1 cellular context compared by ENCODE assay signal in genomic region chr17:77510133-77510796, GRCh38.
TF ChIP-seq lines count a peak whose summit lies in the region.

No MANE protein-coding gene starts in this region.

TF ChIP-seq in H1, 55 proteins besides CTCF, POLR2A, EP300 and RAD21:
- no peak for TF ChIP-seq SAP30 (IDR thresholded peaks at IDR 0.05; ENCODE audit: insufficient read depth, insufficient replicate concordance, low read length)
- TF ChIP-seq HDAC2 (IDR thresholded peaks at IDR 0.05; ENCODE audit: borderline replicate concordance in 1 of 2, low read depth in 2 of 2, low read length in 2 of 2): no peak
- no peak for TF ChIP-seq ATF2 (IDR thresholded peaks at IDR 0.05; ENCODE audit: low read length)
- TF ChIP-seq CHD2 (IDR thresholded peaks at IDR 0.05; ENCODE audit: low read length): no peak
- TF ChIP-seq ZNF274 (IDR thresholded peaks at IDR 0.05; ENCODE audit: borderline replicate concordance, extremely low read depth, low read length): no peak
- no peak for TF ChIP-seq TBP (IDR thresholded peaks at IDR 0.05; ENCODE audit: low read depth, low read length)
- TF ChIP-seq, protein P1, sequence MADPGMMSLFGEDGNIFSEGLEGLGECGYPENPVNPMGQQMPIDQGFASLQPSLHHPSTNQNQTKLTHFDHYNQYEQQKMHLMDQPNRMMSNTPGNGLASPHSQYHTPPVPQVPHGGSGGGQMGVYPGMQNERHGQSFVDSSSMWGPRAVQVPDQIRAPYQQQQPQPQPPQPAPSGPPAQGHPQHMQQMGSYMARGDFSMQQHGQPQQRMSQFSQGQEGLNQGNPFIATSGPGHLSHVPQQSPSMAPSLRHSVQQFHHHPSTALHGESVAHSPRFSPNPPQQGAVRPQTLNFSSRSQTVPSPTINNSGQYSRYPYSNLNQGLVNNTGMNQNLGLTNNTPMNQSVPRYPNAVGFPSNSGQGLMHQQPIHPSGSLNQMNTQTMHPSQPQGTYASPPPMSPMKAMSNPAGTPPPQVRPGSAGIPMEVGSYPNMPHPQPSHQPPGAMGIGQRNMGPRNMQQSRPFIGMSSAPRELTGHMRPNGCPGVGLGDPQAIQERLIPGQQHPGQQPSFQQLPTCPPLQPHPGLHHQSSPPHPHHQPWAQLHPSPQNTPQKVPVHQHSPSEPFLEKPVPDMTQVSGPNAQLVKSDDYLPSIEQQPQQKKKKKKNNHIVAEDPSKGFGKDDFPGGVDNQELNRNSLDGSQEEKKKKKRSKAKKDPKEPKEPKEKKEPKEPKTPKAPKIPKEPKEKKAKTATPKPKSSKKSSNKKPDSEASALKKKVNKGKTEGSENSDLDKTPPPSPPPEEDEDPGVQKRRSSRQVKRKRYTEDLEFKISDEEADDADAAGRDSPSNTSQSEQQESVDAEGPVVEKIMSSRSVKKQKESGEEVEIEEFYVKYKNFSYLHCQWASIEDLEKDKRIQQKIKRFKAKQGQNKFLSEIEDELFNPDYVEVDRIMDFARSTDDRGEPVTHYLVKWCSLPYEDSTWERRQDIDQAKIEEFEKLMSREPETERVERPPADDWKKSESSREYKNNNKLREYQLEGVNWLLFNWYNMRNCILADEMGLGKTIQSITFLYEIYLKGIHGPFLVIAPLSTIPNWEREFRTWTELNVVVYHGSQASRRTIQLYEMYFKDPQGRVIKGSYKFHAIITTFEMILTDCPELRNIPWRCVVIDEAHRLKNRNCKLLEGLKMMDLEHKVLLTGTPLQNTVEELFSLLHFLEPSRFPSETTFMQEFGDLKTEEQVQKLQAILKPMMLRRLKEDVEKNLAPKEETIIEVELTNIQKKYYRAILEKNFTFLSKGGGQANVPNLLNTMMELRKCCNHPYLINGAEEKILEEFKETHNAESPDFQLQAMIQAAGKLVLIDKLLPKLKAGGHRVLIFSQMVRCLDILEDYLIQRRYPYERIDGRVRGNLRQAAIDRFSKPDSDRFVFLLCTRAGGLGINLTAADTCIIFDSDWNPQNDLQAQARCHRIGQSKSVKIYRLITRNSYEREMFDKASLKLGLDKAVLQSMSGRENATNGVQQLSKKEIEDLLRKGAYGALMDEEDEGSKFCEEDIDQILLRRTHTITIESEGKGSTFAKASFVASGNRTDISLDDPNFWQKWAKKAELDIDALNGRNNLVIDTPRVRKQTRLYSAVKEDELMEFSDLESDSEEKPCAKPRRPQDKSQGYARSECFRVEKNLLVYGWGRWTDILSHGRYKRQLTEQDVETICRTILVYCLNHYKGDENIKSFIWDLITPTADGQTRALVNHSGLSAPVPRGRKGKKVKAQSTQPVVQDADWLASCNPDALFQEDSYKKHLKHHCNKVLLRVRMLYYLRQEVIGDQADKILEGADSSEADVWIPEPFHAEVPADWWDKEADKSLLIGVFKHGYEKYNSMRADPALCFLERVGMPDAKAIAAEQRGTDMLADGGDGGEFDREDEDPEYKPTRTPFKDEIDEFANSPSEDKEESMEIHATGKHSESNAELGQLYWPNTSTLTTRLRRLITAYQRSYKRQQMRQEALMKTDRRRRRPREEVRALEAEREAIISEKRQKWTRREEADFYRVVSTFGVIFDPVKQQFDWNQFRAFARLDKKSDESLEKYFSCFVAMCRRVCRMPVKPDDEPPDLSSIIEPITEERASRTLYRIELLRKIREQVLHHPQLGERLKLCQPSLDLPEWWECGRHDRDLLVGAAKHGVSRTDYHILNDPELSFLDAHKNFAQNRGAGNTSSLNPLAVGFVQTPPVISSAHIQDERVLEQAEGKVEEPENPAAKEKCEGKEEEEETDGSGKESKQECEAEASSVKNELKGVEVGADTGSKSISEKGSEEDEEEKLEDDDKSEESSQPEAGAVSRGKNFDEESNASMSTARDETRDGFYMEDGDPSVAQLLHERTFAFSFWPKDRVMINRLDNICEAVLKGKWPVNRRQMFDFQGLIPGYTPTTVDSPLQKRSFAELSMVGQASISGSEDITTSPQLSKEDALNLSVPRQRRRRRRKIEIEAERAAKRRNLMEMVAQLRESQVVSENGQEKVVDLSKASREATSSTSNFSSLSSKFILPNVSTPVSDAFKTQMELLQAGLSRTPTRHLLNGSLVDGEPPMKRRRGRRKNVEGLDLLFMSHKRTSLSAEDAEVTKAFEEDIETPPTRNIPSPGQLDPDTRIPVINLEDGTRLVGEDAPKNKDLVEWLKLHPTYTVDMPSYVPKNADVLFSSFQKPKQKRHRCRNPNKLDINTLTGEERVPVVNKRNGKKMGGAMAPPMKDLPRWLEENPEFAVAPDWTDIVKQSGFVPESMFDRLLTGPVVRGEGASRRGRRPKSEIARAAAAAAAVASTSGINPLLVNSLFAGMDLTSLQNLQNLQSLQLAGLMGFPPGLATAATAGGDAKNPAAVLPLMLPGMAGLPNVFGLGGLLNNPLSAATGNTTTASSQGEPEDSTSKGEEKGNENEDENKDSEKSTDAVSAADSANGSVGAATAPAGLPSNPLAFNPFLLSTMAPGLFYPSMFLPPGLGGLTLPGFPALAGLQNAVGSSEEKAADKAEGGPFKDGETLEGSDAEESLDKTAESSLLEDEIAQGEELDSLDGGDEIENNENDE (IDR thresholded peaks at IDR 0.05; ENCODE audit: insufficient replicate concordance, low read length): no peak
- TF ChIP-seq CHD1 (IDR thresholded peaks at IDR 0.05; ENCODE audit: low read depth, low read length): no peak
- no peak for TF ChIP-seq ASH2L (IDR thresholded peaks at IDR 0.05; ENCODE audit: low read length)
- TF ChIP-seq SRF (IDR thresholded peaks at IDR 0.05; ENCODE audit: low read depth, low read length): no peak
- no peak for TF ChIP-seq EZH2 (IDR thresholded peaks at IDR 0.05; ENCODE audit: low read depth, low read length, severe bottlenecking)
- no peak for TF ChIP-seq SP4 (IDR thresholded peaks at IDR 0.05; ENCODE audit: low read length)
